In the genomic region with DNA sequence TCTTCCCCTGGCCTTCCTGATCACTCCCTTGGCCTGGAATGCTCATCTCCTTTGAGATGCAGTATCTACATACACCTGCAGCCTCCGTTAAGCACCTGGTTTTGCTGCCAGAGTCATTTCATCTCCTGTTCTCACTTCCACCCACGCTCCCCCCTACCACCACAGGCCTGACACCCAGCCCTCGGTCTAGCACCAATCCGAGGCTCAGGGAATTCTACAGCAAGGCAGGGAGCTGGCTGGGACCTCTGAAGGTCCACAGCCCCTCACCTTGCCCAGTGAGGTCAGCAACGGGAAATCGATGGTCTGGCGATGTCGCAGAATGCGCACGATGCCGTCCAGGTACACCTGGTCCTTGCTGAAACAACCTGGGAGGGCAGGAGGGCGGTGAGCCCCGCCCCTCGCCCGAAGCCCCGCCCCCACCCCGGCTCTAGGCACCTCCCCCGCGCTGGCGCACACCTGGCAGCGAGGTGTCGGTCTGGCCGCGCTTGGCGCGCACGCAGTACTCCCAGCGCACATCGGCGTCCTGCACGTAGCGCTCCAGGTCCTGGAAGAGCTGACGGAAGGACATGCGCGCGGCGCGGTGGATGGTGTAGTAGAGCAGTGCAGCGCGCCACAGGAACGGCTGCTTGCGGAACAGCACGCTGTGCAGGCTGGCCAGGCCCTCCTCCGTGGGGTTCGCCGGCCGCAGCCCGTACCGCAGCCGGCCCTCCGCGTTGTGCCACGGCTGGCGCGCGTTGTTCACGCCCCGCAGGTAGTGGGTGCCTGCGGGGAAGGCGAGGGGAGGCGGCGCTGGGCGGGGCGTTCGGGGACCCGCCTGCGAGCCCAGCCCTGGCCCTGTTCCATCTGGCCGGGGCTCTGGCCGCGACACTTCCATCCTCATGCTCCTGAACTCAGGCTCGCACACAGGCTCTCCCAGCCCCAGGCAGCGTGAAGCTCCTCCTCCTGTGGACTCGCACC, we compare ENCODE assay signal across 8 cellular contexts. TPM values are rescaled to one million over a fixed set of nuclear protein-coding genes. Genes with fewer than 3 reads are reported as not detected.
DNase-seq lines count a peak whose midpoint lies in the region; ATAC-seq, FAIRE-seq and TF ChIP-seq lines count a peak whose summit lies in the region.

No MANE protein-coding gene starts in this region.

- H3K27ac Mint-ChIP-seq in T-helper 17 cell, result no peak overlapping the region

- FAIRE-seq in urothelium cell line (lab: Jason Lieb, UNC), result no peak

- H3K4me1 Mint-ChIP-seq in T-helper 17 cell, result peaks cover 26% of the 10 kb centered on the region

- H3K9ac ChIP-seq in BLaER1 treated with 17β-estradiol and CSF1 and Interleukin-3, amounts not matched to agents 10 nM and 100 nM, result peak overlapping the region in 3 of 11 experiments; percentile 19 to 48 (median 33); a peak in 2 of 22 replicates
- H3K9ac ChIP-seq in Karpas-422 (ENCODE audit: low read length), result no peak overlapping the region

- peaks cover 14 to 28% (median 21%) of the 10 kb centered on the region in 11 experiments; a peak in 20 of 22 replicates for H3K27me3 ChIP-seq in BLaER1 treated with 17β-estradiol and CSF1 and Interleukin-3, amounts not matched to agents 10 nM and 100 nM
- H3K27me3 ChIP-seq in Karpas-422 (ENCODE audit: low read length), result no peaks in the 10 kb centered on the region
- peaks cover 0 to 18% (median 0%) of the 10 kb centered on the region in 3 donors for H3K27me3 ChIP-seq in stomach

- no peaks in the 10 kb centered on the region for H3K36me3 Mint-ChIP-seq in T-helper 17 cell (ENCODE audit: low read depth)

- H3K4me2 ChIP-seq in BLaER1 treated with 17β-estradiol and CSF1 and Interleukin-3, amounts not matched to agents 10 nM and 100 nM, result peak overlapping the region; percentile 75 to 88 (median 81)
- peak overlapping the region; percentile 38 for H3K4me2 ChIP-seq in Karpas-422 (ENCODE audit: low read depth, low read length, poor library complexity, severe bottlenecking)

- peak overlapping the region; percentile 81 for H3K4me3 Mint-ChIP-seq in T-helper 17 cell

- 3 to 24% (median 4%) methylated on average over 12 to 73 of the region's 73 CpGs for WGBS in stomach, 5 donors

- peaks cover 16% of the 10 kb centered on the region for H3K27me3 Mint-ChIP-seq in T-helper 17 cell

- peaks cover 22 to 87% (median 71%) of the 10 kb centered on the region in 11 experiments; a peak in 21 of 22 replicates for H4K20me1 ChIP-seq in BLaER1 treated with 17β-estradiol and CSF1 and Interleukin-3, amounts not matched to agents 10 nM and 100 nM
- peaks cover 20% of the 10 kb centered on the region; the same call in 1 of the 2 replicates for H4K20me1 ChIP-seq in Karpas-422 (ENCODE audit: insufficient read depth, low read depth, low read length)

- no peaks in the 10 kb centered on the region for H3K9me2 ChIP-seq in Karpas-422 (replicated peaks; ENCODE audit: insufficient read depth, low read length)

- TF ChIP-seq CTCF in choroid plexus epithelial cell (conservative IDR thresholded peaks at IDR 0.05; ENCODE audit: low read depth, low read length), result no peak
- TF ChIP-seq CTCF in stomach (IDR thresholded peaks at IDR 0.05), result peak in 2 of 7 experiments; percentile 11 to 35

- ATAC-seq in T-helper 17 cell (peak; percentile 72), left colon (peak; percentile 72), GM19397 (IDR thresholded peaks at IDR 0.05; ENCODE audit: unreplicated experiment) (no peak)

- H3K9me3 ChIP-seq in BLaER1 treated with 17β-estradiol and CSF1 and Interleukin-3, amounts not matched to agents 10 nM and 100 nM (replicated peaks in 1 of 11), result no peaks in the 10 kb centered on the region
- H3K9me3 ChIP-seq in Karpas-422 (ENCODE audit: low read length), result no peaks in the 10 kb centered on the region
- no peaks in the 10 kb centered on the region for H3K9me3 ChIP-seq in T-helper 17 cell (ENCODE audit: control insufficient read depth, low read length, poor library complexity, severe bottlenecking)
- no peaks in the 10 kb centered on the region for H3K9me3 ChIP-seq in stomach

- TF ChIP-seq EP300 in stomach (IDR thresholded peaks at IDR 0.05), result no peak

- DNase-seq in Karpas-422 (no peak), T-helper 17 cell (peak; percentile 41 to 64 (median 51)), choroid plexus epithelial cell (ENCODE audit: low read depth) (peak; percentile 73), left colon (peak; percentile 86 to 88), stomach (peak; percentile 88), urothelium cell line (ENCODE audit: low spot score) (no peak)

- no peak for TF ChIP-seq POLR2A in stomach (IDR thresholded peaks at IDR 0.05)

- H3K36me3 ChIP-seq in BLaER1 treated with 17β-estradiol and CSF1 and Interleukin-3, amounts not matched to agents 10 nM and 100 nM, result peaks cover 0 to 30% (median 9%) of the 10 kb centered on the region in 11 experiments; a peak in 10 of 22 replicates
- H3K36me3 ChIP-seq in Karpas-422 (ENCODE audit: insufficient read depth, low read length), result no peaks in the 10 kb centered on the region
- peaks cover 0 to 7% (median 1%) of the 10 kb centered on the region in 4 donors for H3K36me3 ChIP-seq in stomach

- H2AFZ ChIP-seq in Karpas-422 (ENCODE audit: low read length), result no peak overlapping the region

- H3K79me2 ChIP-seq in Karpas-422 (ENCODE audit: low read length), result no peaks in the 10 kb centered on the region

- H3K4me3 ChIP-seq in BLaER1 treated with 17β-estradiol and CSF1 and Interleukin-3, amounts not matched to agents 10 nM and 100 nM, result peak overlapping the region in 7 of 10 experiments; percentile 1 to 52 (median 29); a peak in 6 of 20 replicates
- no peak overlapping the region for H3K4me3 ChIP-seq in Karpas-422 (ENCODE audit: low read length)
- peak overlapping the region; percentile 53 for H3K4me3 ChIP-seq in choroid plexus epithelial cell (ENCODE audit: low read depth, low read length)
- H3K4me3 ChIP-seq in stomach, result peak overlapping the region; percentile 36 to 53 (median 48)

- intact Hi-C loops in left colon (cut with DNase I, micrococcal nuclease) (no loop called here), stomach (cut with DNase I; ENCODE audit: low total_unique reads) (no loop called here)

- no peak overlapping the region for H3K27ac ChIP-seq in BLaER1 treated with 17β-estradiol and CSF1 and Interleukin-3, amounts not matched to agents 10 nM and 100 nM
- H3K27ac ChIP-seq in Karpas-422 (ENCODE audit: low read length), result no peak overlapping the region
- peak overlapping the region; percentile 76 to 92 (median 85) for H3K27ac ChIP-seq in stomach

- H3K4me1 ChIP-seq in BLaER1 treated with 17β-estradiol and CSF1 and Interleukin-3, amounts not matched to agents 10 nM and 100 nM, result peaks cover 66 to 93% (median 79%) of the 10 kb centered on the region in 10 experiments
- H3K4me1 ChIP-seq in Karpas-422 (ENCODE audit: low read length) (peaks cover 29% of the 10 kb centered on the region), stomach (peaks cover 37 to 87% (median 58%) of the 10 kb centered on the region in 4 donors)

RNA-seq across cellular contexts. Expression of gene MATCAP1, which starts 5.7 kb away (rescaled TPM):
- 6.8 and 16.9 TPM in 2 replicates for total RNA-seq in Karpas-422 (2014; rRNA removed; shearing (Covaris generic); ENCODE audit: low replicate concordance)
- total RNA-seq in T-helper 17 cell (10 to 100 TPM; 16.0 to 19.7 TPM), left colon (10 to 100 TPM; 21.9 to 30.8 TPM), stomach (100 to 1,000 TPM in 1 of 5 donors, 10 to 100 TPM in 4; 13.2 to 156 (median 24.0) TPM)
- polyA plus RNA-seq in stomach, result 10 to 100 TPM in 1 of 3 donors, 1 to 10 TPM in 2; 8.5 to 25.7 (median 9.5) TPM

RNA-seq across cellular contexts. Expression of gene NOL3, which starts 7.7 kb away (rescaled TPM):
- total RNA-seq in Karpas-422 (2014; rRNA removed; shearing (Covaris generic); ENCODE audit: low replicate concordance), result 0.15 and 1.8 TPM in 2 replicates
- total RNA-seq in T-helper 17 cell (1 to 10 TPM; 4.3 to 5.5 TPM), left colon (10 to 100 TPM; 23.1 to 30.2 TPM), stomach (100 to 1,000 TPM in 1 of 5 donors, 10 to 100 TPM in 4; 11.4 to 492 (median 39.4) TPM)
- 10 to 100 TPM; 17.2 to 59.7 (median 21.5) TPM for polyA plus RNA-seq in stomach

RNA-seq across cellular contexts. Expression of gene EXOC3L1, which starts 11.9 kb away (rescaled TPM):
- not detected in 2 replicates for total RNA-seq in Karpas-422 (2014; rRNA removed; shearing (Covaris generic); ENCODE audit: low replicate concordance)
- total RNA-seq in T-helper 17 cell, result not detected
- 1 to 10 TPM; 2.3 to 5.9 TPM for total RNA-seq in left colon
- 10 to 100 TPM in 3 of 5 donors, 1 to 10 TPM in 1, not detected in 1; 1.3 to 25.5 (median 14.5) TPM for total RNA-seq in stomach
- polyA plus RNA-seq in stomach, result 1 to 10 TPM; 3.9 to 6.8 (median 4.0) TPM

RNA-seq across cellular contexts. Expression of gene HSF4, which starts 13.5 kb away (rescaled TPM):
- 12.4 and 15.2 TPM in 2 replicates for total RNA-seq in Karpas-422 (2014; rRNA removed; shearing (Covaris generic); ENCODE audit: low replicate concordance)
- total RNA-seq in T-helper 17 cell (10 to 100 TPM; 54.5 to 80.9 TPM), left colon (10 to 100 TPM; 36.5 to 39.2 TPM), stomach (100 to 1,000 TPM in 1 of 5 donors, 10 to 100 TPM in 3, 1 to 10 TPM in 1; 9.5 to 630 (median 36.5) TPM)
- polyA plus RNA-seq in stomach, result 10 to 100 TPM; 23.8 to 65.4 (median 27.9) TPM

RNA-seq across cellular contexts. Expression of gene E2F4, which starts 13.9 kb away (rescaled TPM):
- total RNA-seq in Karpas-422 (2014; rRNA removed; shearing (Covaris generic); ENCODE audit: low replicate concordance), result 109 and 171 TPM in 2 replicates
- total RNA-seq in T-helper 17 cell, result 10 to 100 TPM; 64.6 to 75.1 TPM
- total RNA-seq in left colon, result 10 to 100 TPM; 59.1 to 81.4 TPM
- 100 to 1,000 TPM in 2 of 5 donors, 10 to 100 TPM in 3; 36.8 to 304 (median 89.7) TPM for total RNA-seq in stomach
- polyA plus RNA-seq in stomach, result 10 to 100 TPM; 32.8 to 44.3 (median 38.7) TPM

Comparison
In these comparisons a context has a peak if more than half of its experiments do, and no peak if none do; other contexts are left out.
1. H3K27ac ChIP-seq: peak in stomach (5 of 5); none in BLaER1 treated with 17β-estradiol and CSF1 and Interleukin-3, amounts not matched to agents 10 nM and 100 nM (0 of 11) and Karpas-422 (single experiment).
2. DNase-seq: peak in T-helper 17 cell (3 of 3), choroid plexus epithelial cell (single experiment), left colon (2 of 2) and stomach (single experiment); none in Karpas-422 (single experiment) and urothelium cell line (single experiment).